Comparison of ENCODE assay signal across 9 cellular contexts in the genomic region with DNA sequence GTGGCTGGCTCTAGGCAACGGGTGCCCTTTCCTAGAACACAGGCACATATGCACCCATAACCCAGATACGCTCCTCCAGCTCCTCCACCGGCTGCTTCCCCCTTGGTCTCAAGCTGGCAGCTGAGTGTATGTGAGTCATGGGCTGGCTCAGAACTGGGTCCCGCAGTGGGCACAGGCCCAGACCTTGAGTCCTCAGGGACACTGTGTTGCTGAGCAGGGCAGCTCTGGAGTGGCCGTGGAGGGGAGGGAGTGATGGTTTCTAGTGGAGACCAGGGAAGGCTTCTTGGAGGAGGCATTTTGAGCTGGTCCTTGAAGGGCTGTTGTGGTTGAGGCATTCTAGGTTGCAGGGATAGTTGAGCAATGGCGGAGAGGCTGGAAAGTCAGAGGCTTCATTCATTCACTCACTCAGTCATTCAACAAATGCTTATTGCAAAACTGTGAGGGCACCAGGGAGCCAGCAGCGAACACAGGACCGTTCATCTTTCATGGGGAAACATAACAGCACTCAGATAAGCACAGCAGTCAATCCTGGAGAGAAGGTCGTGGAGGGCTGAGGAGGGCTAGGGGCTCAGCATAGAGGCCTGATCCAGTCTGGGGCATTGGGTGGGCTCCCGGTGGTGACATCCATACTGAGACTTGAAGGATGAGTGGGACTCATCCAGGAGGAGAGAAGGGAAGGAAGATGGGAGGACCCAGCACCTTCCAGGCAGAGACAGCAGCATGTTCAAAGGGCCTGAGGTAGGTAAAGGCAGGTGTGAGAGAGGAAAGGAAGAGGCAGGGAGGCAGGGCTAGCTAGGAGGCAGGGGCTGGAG. TPM values are rescaled to one million over a fixed set of nuclear protein-coding genes. Genes with fewer than 3 reads are reported as not detected.
DNase-seq lines count a peak whose midpoint lies in the region; ATAC-seq and TF ChIP-seq lines count a peak whose summit lies in the region.
"Had no signal": no experiment of that assay in that cellular context is flagged by ENCODE, and none has a peak within 500 bp of the region (broad histone marks: within the 10 kb centered on the region; RNA-seq: fewer than 3 reads in every experiment).

No MANE protein-coding gene starts in this region.

- intact Hi-C loops in MCF 10A (cut with micrococcal nuclease) (no loop called here), mammary epithelial cell (cut with micrococcal nuclease) (no loop called here), adrenal gland (cut with DNase I) (no loop called here), left ventricle myocardium superior (cut with micrococcal nuclease) (no loop called here), aorta (cut with DNase I) (no loop called here)

- CTCF ChIA-PET in MCF 10A (lab: Yijun Ruan, JAX) (no interaction called here), mammary epithelial cell (lab: Charles Lee; ENCODE audit: low non-redundant PET) (no interaction called here)

- ATAC-seq in left ventricle myocardium superior (peak; percentile 54), aorta (ENCODE audit: low FRiP score) (peak; percentile 45)
- ATAC-seq: lower lobe of right lung had no signal

- in situ Hi-C loops in mammary epithelial cell (cut with MboI; ENCODE audit: low sequenced_read_pairs in 2 of 2) = no loop called here

- TF ChIP-seq CTCF in MCF 10A (IDR thresholded peaks at IDR 0.05; ENCODE audit: unreplicated experiment) (no peak), mammary epithelial cell (conservative IDR thresholded peaks at IDR 0.05 in 1 of 2, IDR thresholded peaks at IDR 0.05 in 1 of 2; ENCODE audit: extremely low read depth in 1 of 2, insufficient read depth in 1 of 2, low read depth in 1 of 2, low read length in 2 of 2) (no peak), adrenal gland (IDR thresholded peaks at IDR 0.05) (no peak)

- peak in 1 of 2 donors; percentile 60 for TF ChIP-seq POLR2A in adrenal gland (IDR thresholded peaks at IDR 0.05)

- H3K79me2 ChIP-seq in mammary epithelial cell (ENCODE audit: insufficient read depth, low read length) = peaks cover 5% of the 10 kb centered on the region

- H3K9me3 ChIP-seq in mammary epithelial cell (replicated peaks; ENCODE audit: insufficient read depth, low read length) (no peaks in the 10 kb centered on the region), adrenal gland (replicated peaks in 1 of 3) (no peaks in the 10 kb centered on the region), aorta (ENCODE audit: control insufficient read depth, low read length) (no peaks in the 10 kb centered on the region)
- H3K9me3 ChIP-seq: lower lobe of right lung had no signal

- no peak overlapping the region for H3K27ac ChIP-seq in mammary epithelial cell (ENCODE audit: insufficient read depth, low read depth, low read length)
- H3K27ac ChIP-seq in adrenal gland = peak overlapping the region in 4 of 5 donors; percentile 39 to 81 (median 79)
- no peak overlapping the region for H3K27ac ChIP-seq in aorta (ENCODE audit: low read depth in 1 of 2, low read length in 2 of 2)
- H3K27ac ChIP-seq: lower lobe of right lung had no signal

- H3K9me3 Mint-ChIP-seq in MCF 10A (ENCODE audit: unreplicated experiment) = no peaks in the 10 kb centered on the region

- peaks cover 41% of the 10 kb centered on the region for H3K36me3 Mint-ChIP-seq in MCF 10A (ENCODE audit: insufficient read depth, unreplicated experiment)

- peak; percentile 54 for DNase-seq in MCF 10A (ENCODE audit: unreplicated experiment)
- DNase-seq in mammary epithelial cell = no peak
- DNase-seq in adrenal gland = peak; percentile 91 to 97 (median 96)
- DNase-seq in left ventricle myocardium superior = peak; percentile 76
- peak; percentile 85 to 93 for DNase-seq in aorta
- no peak for DNase-seq in activated gamma-delta T cell treated with Interleukin-2 at 50 U/mL for 16 hours
- no peak for DNase-seq in putamen (ENCODE audit: low spot score)
- DNase-seq in mucosa of gallbladder (ENCODE audit: low spot score) = no peak
- DNase-seq: lower lobe of right lung had no signal

- no peaks in the 10 kb centered on the region for H4K20me1 ChIP-seq in mammary epithelial cell (ENCODE audit: insufficient read depth, low read length)

- peaks cover 18% of the 10 kb centered on the region for H3K4me1 Mint-ChIP-seq in MCF 10A (ENCODE audit: insufficient read depth, unreplicated experiment)

- peaks cover 6% of the 10 kb centered on the region for H3K36me3 ChIP-seq in mammary epithelial cell (ENCODE audit: insufficient read depth, low read length)
- H3K36me3 ChIP-seq in adrenal gland (replicated peaks in 1 of 2) = peaks cover 0 to 33% of the 10 kb centered on the region in 2 donors
- peaks cover 0 to 5% of the 10 kb centered on the region in 2 donors for H3K36me3 ChIP-seq in aorta (ENCODE audit: control insufficient read depth in 1 of 2, insufficient read depth in 2 of 2, low read length in 1 of 2)

- BruUV-seq in MCF 10A (replicated peaks; lab: Mats Ljungman, UMichigan) (no TSS peak), mammary epithelial cell (replicated peaks; lab: Mats Ljungman, UMichigan) (no TSS peak)

- H3K4me3 Mint-ChIP-seq in MCF 10A (ENCODE audit: unreplicated experiment) = peak overlapping the region; percentile 19

- H3K4me2 ChIP-seq in mammary epithelial cell (ENCODE audit: insufficient read depth, low read depth, low read length) = no peak overlapping the region

- no peak overlapping the region for H2AFZ ChIP-seq in mammary epithelial cell (ENCODE audit: low read depth, low read length)

- H3K27me3 Mint-ChIP-seq in MCF 10A (ENCODE audit: insufficient read depth, unreplicated experiment) = no peaks in the 10 kb centered on the region

- POLR2A ChIA-PET in MCF 10A (lab: Yijun Ruan, JAX) = interaction anchor here (0.8 to 2.4 kb wide), 5 partner anchors 14 to 94 kb away, joined by 3 to 9 read pairs (median 6); partner anchors contain the start of genes LCN2, NAIF1, PTGES2 and SLC25A25

- no peak overlapping the region for H3K9ac ChIP-seq in mammary epithelial cell (ENCODE audit: insufficient read depth, low read length)

- H3K4me3 ChIP-seq in mammary epithelial cell (replicated peaks in 1 of 3; ENCODE audit: insufficient read depth in 1 of 3, low read depth in 2 of 3, low read length in 3 of 3) = no peak overlapping the region
- H3K4me3 ChIP-seq in adrenal gland = peak overlapping the region in 1 of 4 donors; percentile 11
- H3K4me3 ChIP-seq in aorta (ENCODE audit: low read length in 2 of 2) = no peak overlapping the region
- H3K4me3 ChIP-seq: lower lobe of right lung had no signal

- H3K27me3 ChIP-seq in mammary epithelial cell (ENCODE audit: insufficient read depth, low read length) (no peaks in the 10 kb centered on the region), adrenal gland (no peaks in the 10 kb centered on the region), aorta (ENCODE audit: control insufficient read depth in 1 of 2, insufficient read depth in 2 of 2, low read length in 1 of 2) (no peaks in the 10 kb centered on the region)

- dilution Hi-C loops in mammary epithelial cell (cut with HindIII; ENCODE audit: low sequenced_read_pairs) = no loop called here

- WGBS in mammary epithelial cell (ENCODE audit: low coverage, missing lambda C conversion rate) = 77% methylated on average over 9 of the region's 10 CpGs
- 40 to 52% (median 51%) methylated on average over 8 to 10 of the region's 10 CpGs for WGBS in adrenal gland, 4 donors
- 40 to 43% methylated on average over 10 of the region's 10 CpGs for WGBS in aorta, 2 donors

- H3K4me1 ChIP-seq in mammary epithelial cell (ENCODE audit: insufficient read depth, low read length) = peaks cover 17% of the 10 kb centered on the region
- peaks cover 27 to 41% of the 10 kb centered on the region in 2 donors for H3K4me1 ChIP-seq in adrenal gland (replicated peaks in 1 of 2)
- H3K4me1 ChIP-seq in aorta (ENCODE audit: control insufficient read depth in 1 of 2, insufficient read depth in 2 of 2, low read length in 2 of 2) = no peaks in the 10 kb centered on the region

- H3K27ac Mint-ChIP-seq in MCF 10A (ENCODE audit: low read depth, unreplicated experiment) = no peak overlapping the region

RNA-seq across cellular contexts. Expression of gene BBLN, which starts 2.4 kb away (rescaled TPM):
- total RNA-seq in MCF 10A (2022) (68.6 and 70.4 TPM in 2 replicates), mammary epithelial cell (10 to 100 TPM; 56.9 to 63.3 TPM), adrenal gland (1,000 to 10,000 TPM in 4 of 8 donors, 100 to 1,000 TPM in 4; 199 to 1,914 (median 666) TPM), left ventricle myocardium superior (41.7 TPM), aorta (10 to 100 TPM; 46.7 to 54.3 TPM), mucosa of gallbladder (75.4 TPM)
- polyA plus RNA-seq in mammary epithelial cell (58.9 TPM), adrenal gland (100 to 1,000 TPM in 2 of 3 donors, 1 to 10 TPM in 1; 5.5 to 924 (median 522) TPM), aorta (100 to 1,000 TPM; 164 to 278 TPM)
- 11.0 TPM for polyA minus RNA-seq in mammary epithelial cell

RNA-seq across cellular contexts. Expression of gene LCN2, which starts 13.2 kb away (rescaled TPM):
- total RNA-seq in MCF 10A (2022) = 7.7 and 41.6 TPM in 2 replicates
- total RNA-seq in mammary epithelial cell = 10 to 100 TPM in 1 of 2 donors, 1 to 10 TPM in 1; 6.5 to 20.0 TPM
- polyA plus RNA-seq in mammary epithelial cell = 2.1 TPM
- 9.1 TPM for polyA minus RNA-seq in mammary epithelial cell
- 10 to 100 TPM in 1 of 8 donors, 1 to 10 TPM in 4, not detected in 3; 1.0 to 48.2 (median 1.2) TPM for total RNA-seq in adrenal gland
- 1 to 10 TPM in 2 of 3 donors, under 1 TPM in 1; 0.37 to 1.9 (median 1.7) TPM for polyA plus RNA-seq in adrenal gland
- 0.32 TPM for total RNA-seq in left ventricle myocardium superior
- 1 to 10 TPM in 1 of 2 donors, under 1 TPM in 1; 0.84 to 1.1 TPM for total RNA-seq in aorta
- 1 to 10 TPM in 1 of 2 donors, under 1 TPM in 1; 0.90 to 5.6 TPM for polyA plus RNA-seq in aorta
- 85.5 TPM for total RNA-seq in mucosa of gallbladder

RNA-seq across cellular contexts. Expression of gene CIZ1, which starts 29.0 kb away (rescaled TPM):
- total RNA-seq in MCF 10A (2022) = 133 and 151 TPM in 2 replicates
- total RNA-seq in mammary epithelial cell = 100 to 1,000 TPM in 1 of 2 donors, 10 to 100 TPM in 1; 36.0 to 109 TPM
- 25.5 TPM for polyA plus RNA-seq in mammary epithelial cell
- 130 TPM for polyA minus RNA-seq in mammary epithelial cell
- 100 to 1,000 TPM in 3 of 8 donors, 10 to 100 TPM in 5; 49.5 to 142 (median 88.2) TPM for total RNA-seq in adrenal gland
- polyA plus RNA-seq in adrenal gland = 100 to 1,000 TPM in 1 of 3 donors, 10 to 100 TPM in 2; 63.0 to 134 (median 65.2) TPM
- 76.6 TPM for total RNA-seq in left ventricle myocardium superior
- total RNA-seq in aorta = 100 to 1,000 TPM in 1 of 2 donors, 10 to 100 TPM in 1; 82.3 to 117 TPM
- polyA plus RNA-seq in aorta = 10 to 100 TPM; 38.4 to 67.2 TPM
- 109 TPM for total RNA-seq in mucosa of gallbladder

RNA-seq across cellular contexts. Expression of gene PTGES2, which starts 34.9 kb away (rescaled TPM):
- total RNA-seq in MCF 10A (2022) = 114 and 130 TPM in 2 replicates
- 10 to 100 TPM; 39.7 to 70.1 TPM for total RNA-seq in mammary epithelial cell
- 78.2 TPM for polyA plus RNA-seq in mammary epithelial cell
- polyA minus RNA-seq in mammary epithelial cell = 30.4 TPM
- total RNA-seq in adrenal gland = 100 to 1,000 TPM in 4 of 8 donors, 10 to 100 TPM in 4; 82.5 to 147 (median 101) TPM
- polyA plus RNA-seq in adrenal gland = 100 to 1,000 TPM in 2 of 3 donors, 10 to 100 TPM in 1; 69.5 to 104 (median 101) TPM
- 157 TPM for total RNA-seq in left ventricle myocardium superior
- total RNA-seq in aorta = 10 to 100 TPM; 37.1 to 38.5 TPM
- 10 to 100 TPM; 29.9 to 56.2 TPM for polyA plus RNA-seq in aorta
- total RNA-seq in mucosa of gallbladder = 61.5 TPM

RNA-seq across cellular contexts. Expression of gene DNM1, which starts 40.8 kb away (rescaled TPM):
- 0.98 and 2.0 TPM in 2 replicates for total RNA-seq in MCF 10A (2022)
- 1 to 10 TPM in 1 of 2 donors, under 1 TPM in 1; 0.67 to 3.2 TPM for total RNA-seq in mammary epithelial cell
- polyA plus RNA-seq in mammary epithelial cell = 0.50 TPM
- not detected for polyA minus RNA-seq in mammary epithelial cell
- total RNA-seq in adrenal gland = 10 to 100 TPM in 6 of 8 donors, 1 to 10 TPM in 2; 2.4 to 14.7 (median 12.2) TPM
- polyA plus RNA-seq in adrenal gland = 10 to 100 TPM in 2 of 3 donors, 1 to 10 TPM in 1; 5.8 to 44.3 (median 17.5) TPM
- 5.4 TPM for total RNA-seq in left ventricle myocardium superior
- total RNA-seq in aorta = 100 to 1,000 TPM in 1 of 2 donors, 1 to 10 TPM in 1; 9.3 to 114 TPM
- 1 to 10 TPM in 1 of 2 donors, under 1 TPM in 1; 0.43 to 2.1 TPM for polyA plus RNA-seq in aorta
- total RNA-seq in mucosa of gallbladder = 135 TPM

Comparison
In these comparisons a context has a peak if more than half of its experiments do, and no peak if none do; other contexts are left out.
1. DNase-seq: peak in MCF 10A (single experiment), adrenal gland (7 of 7), left ventricle myocardium superior (single experiment) and aorta (2 of 2); none in mammary epithelial cell (single experiment), activated gamma-delta T cell treated with Interleukin-2 at 50 U/mL for 16 hours (single experiment), putamen (single experiment) and mucosa of gallbladder (single experiment).
2. H3K27ac ChIP-seq: peak in adrenal gland (4 of 5); none in mammary epithelial cell (single experiment) and aorta (0 of 2).